ENCODE assay signal across 11 cellular contexts in genomic region chr20:38108438-38109024, GRCh38. TPM values are rescaled to one million over a fixed set of nuclear protein-coding genes. Genes with fewer than 3 reads are reported as not detected.
DNase-seq lines count a peak whose midpoint lies in the region; ATAC-seq and TF ChIP-seq lines count a peak whose summit lies in the region.
"Had no signal": no experiment of that assay in that cellular context is flagged by ENCODE, and none has a peak within 500 bp of the region (broad histone marks: within the 10 kb centered on the region; RNA-seq: fewer than 3 reads in every experiment).

No MANE protein-coding gene starts in this region.

- 34 to 56% methylated on average over 4 of the region's 4 CpGs for WGBS in heart right ventricle, 2 donors

- in situ Hi-C loops in gastrocnemius medialis (cut with MboI; ENCODE audit: low sequenced_read_pairs in 4 of 4), result no loop called here

- CTCF ChIA-PET in BJ (lab: Yijun Ruan, JAX), result interaction anchor here (0.8 to 3.0 kb wide), 4 partner anchors 17 to 65 kb away, joined by 3 to 21 read pairs (median 3); no protein-coding TSS in a partner anchor

- H3K9me3 ChIP-seq in heart right ventricle, result no peaks in the 10 kb centered on the region
- no peaks in the 10 kb centered on the region for H3K9me3 ChIP-seq in gastrocnemius medialis
- H3K9me3 ChIP-seq: breast epithelium had no signal

- intact Hi-C loops in heart right ventricle (cut with DNase I) (loop anchor here in 2 of 10 donors (1.0 to 5.0 kb wide), 3 partner anchors 35 to 62 kb away; no protein-coding TSS in a partner anchor), gastrocnemius medialis (cut with DNase I; ENCODE audit: low total_unique reads) (loop anchor here (1.0 to 5.0 kb wide), 2 partner anchors 33 to 586 kb away; partner anchors contain the start of gene NNAT)

- DNase-seq in BJ (ENCODE audit: low read depth) (peak; percentile 55), heart right ventricle (peak; percentile 53 to 74), gastrocnemius medialis (peak; percentile 57 to 63), NCI-H2107 (lab: John Stamatoyannopoulos, UW) (no peak), UCSD-AML1 (lab: John Stamatoyannopoulos, UW; ENCODE audit: unreplicated experiment) (no peak)
- no peak for DNase-seq in stimulated activated CD4-positive, alpha-beta T cell treated with anti-CD3 and anti-CD28 coated beads, Interleukin-1b, Interleukin-23, amount 100 ng/mL, for 48 hours

- no peaks in the 10 kb centered on the region for H3K36me3 ChIP-seq in BJ (ENCODE audit: control insufficient read depth, insufficient read depth, low read length)
- H3K36me3 ChIP-seq in heart right ventricle, result no peaks in the 10 kb centered on the region
- no peaks in the 10 kb centered on the region for H3K36me3 ChIP-seq in gastrocnemius medialis
- H3K36me3 ChIP-seq: breast epithelium had no signal

- no peak overlapping the region for H3K4me3 ChIP-seq in BJ (ENCODE audit: low read depth, low read length)
- no peak overlapping the region for H3K4me3 ChIP-seq in heart right ventricle
- H3K4me3 ChIP-seq in gastrocnemius medialis, result no peak overlapping the region
- H3K4me3 ChIP-seq: breast epithelium, SK-N-MC had no signal

- H3K27ac ChIP-seq in VCaP, result peak overlapping the region; percentile 98
- peak overlapping the region; percentile 81 to 93 (median 86) for H3K27ac ChIP-seq in heart right ventricle
- peak overlapping the region; percentile 85 to 94 (median 92) for H3K27ac ChIP-seq in gastrocnemius medialis
- H3K27ac ChIP-seq: SK-N-MC had no signal

- H3K4me1 ChIP-seq in heart right ventricle, result peaks cover 26 to 53% (median 40%) of the 10 kb centered on the region in 9 donors
- H3K4me1 ChIP-seq in gastrocnemius medialis, result peaks cover 54 to 58% of the 10 kb centered on the region in 2 donors

- ATAC-seq in heart right ventricle (peak; percentile 6 to 79 (median 44)), gastrocnemius medialis (peak; percentile 32 to 37), HG02678 (IDR thresholded peaks at IDR 0.05; ENCODE audit: unreplicated experiment) (no peak)

- TF ChIP-seq CTCF in BJ (IDR thresholded peaks at IDR 0.05; ENCODE audit: insufficient read depth, low read depth, low read length) (no peak), VCaP (conservative IDR thresholded peaks at IDR 0.05) (no peak), heart right ventricle (IDR thresholded peaks at IDR 0.05) (no peak), gastrocnemius medialis (IDR thresholded peaks at IDR 0.05 in 4 of 5, conservative IDR thresholded peaks at IDR 0.05 in 1 of 5) (no peak)

- no peak for TF ChIP-seq POLR2A in gastrocnemius medialis (IDR thresholded peaks at IDR 0.05)

- H3K27me3 ChIP-seq in BJ (ENCODE audit: control insufficient read depth, insufficient read depth, low read length) (0 out of 2 replicates have a peak, but pooled peaks cover 2% of the 10 kb centered on the region), heart right ventricle (no peaks in the 10 kb centered on the region), gastrocnemius medialis (no peaks in the 10 kb centered on the region)
- H3K27me3 ChIP-seq: breast epithelium had no signal

- POLR2A ChIA-PET in BJ (lab: Charles Lee), result no interaction called here

RNA-seq across cellular contexts. Expression of gene TGM2, which starts 56.5 kb away (rescaled TPM):
- polyA plus RNA-seq in BJ (2011; rRNA removed), result 313 and 397 TPM in 2 replicates
- 229 and 254 TPM in 2 replicates for polyA minus RNA-seq in BJ (2011; rRNA and poly(A)+ RNA removed)
- total RNA-seq in heart right ventricle, result 100 to 1,000 TPM; 279 to 993 (median 472) TPM
- 100 to 1,000 TPM; 146 to 475 TPM for polyA plus RNA-seq in heart right ventricle
- 100 to 1,000 TPM in 1 of 4 donors, 10 to 100 TPM in 3; 12.8 to 152 (median 58.4) TPM for total RNA-seq in gastrocnemius medialis
- total RNA-seq: activated CD8-positive, alpha-beta memory T cell treated with anti-CD3 and anti-CD28 coated beads for 36 hours had no signal

Comparison
In these comparisons a context has a peak if more than half of its experiments do, and no peak if none do; other contexts are left out.
1. DNase-seq: peak in BJ (single experiment), heart right ventricle (2 of 2) and gastrocnemius medialis (2 of 2); none in NCI-H2107 (single experiment), stimulated activated CD4-positive, alpha-beta T cell treated with anti-CD3 and anti-CD28 coated beads, Interleukin-1b, Interleukin-23, amount 100 ng/mL, for 48 hours (single experiment) and UCSD-AML1 (single experiment).
2. Peak in every context shown above with its lines, with median percentiles within 50 percentile points of each other: H3K27ac ChIP-seq.